ENCODE assay signal across 8 cellular contexts in genomic region chrX:15790766-15791380, GRCh38. TPM values are rescaled to one million over a fixed set of nuclear protein-coding genes. Genes with fewer than 3 reads are reported as not detected.
DNase-seq lines count a peak whose midpoint lies in the region; ATAC-seq and TF ChIP-seq lines count a peak whose summit lies in the region.

No MANE protein-coding gene starts in this region.

- no peaks in the 10 kb centered on the region for H4K20me1 ChIP-seq in SU-DHL-6 (ENCODE audit: low read depth, low read length)

- no peaks in the 10 kb centered on the region for H3K9me2 ChIP-seq in SU-DHL-6 (replicated peaks; ENCODE audit: insufficient read depth, low read length)

- H3K9ac ChIP-seq in SU-DHL-6 (ENCODE audit: low read length), result peak overlapping the region; percentile 89

- H3K9me3 ChIP-seq in SU-DHL-6 (ENCODE audit: insufficient read depth, low read length) (no peaks in the 10 kb centered on the region), right cardiac atrium (ENCODE audit: control insufficient read depth, low read length) (no peaks in the 10 kb centered on the region)

- DNase-seq in SKM-1 (lab: John Stamatoyannopoulos, UW; ENCODE audit: unreplicated experiment), result peak; percentile 4
- DNase-seq in SKM-1 treated with dmso at 0.1 percent for 144 hours (lab: John Stamatoyannopoulos, UW; ENCODE audit: unreplicated experiment), result no peak
- no peak for DNase-seq in right cardiac atrium
- DNase-seq in ureter (ENCODE audit: low spot score), result no peak
- DNase-seq in COR-L47 (lab: John Stamatoyannopoulos, UW), result no peak

- H3K27ac ChIP-seq in SU-DHL-6 (ENCODE audit: low read depth, low read length) (peak overlapping the region; percentile 78), right cardiac atrium (ENCODE audit: low read length) (peak overlapping the region; percentile 39), skin epidermis (peak overlapping the region; percentile 39 to 89 (median 80))

- H3K27me3 ChIP-seq in SU-DHL-6 (ENCODE audit: low read length) (no peaks in the 10 kb centered on the region), right cardiac atrium (ENCODE audit: control insufficient read depth, insufficient read depth) (no peaks in the 10 kb centered on the region)

- WGBS in right cardiac atrium, result 4% methylated on average over 19 of the region's 19 CpGs

- H3F3A ChIP-seq in SU-DHL-6 (ENCODE audit: insufficient read depth), result no peaks in the 10 kb centered on the region

- TF ChIP-seq CTCF in SU-DHL-6 (IDR thresholded peaks at IDR 0.05; ENCODE audit: insufficient read depth, low read length, poor library complexity, severe bottlenecking), result no peak

- peak overlapping the region; percentile 72 for H3K4me2 ChIP-seq in SU-DHL-6 (ENCODE audit: low read depth, low read length, poor library complexity, severe bottlenecking)

- H3K4me3 ChIP-seq in SU-DHL-6 (ENCODE audit: insufficient read depth, low read length, poor library complexity, severe bottlenecking), result peak overlapping the region; percentile 88
- peak overlapping the region; percentile 63 for H3K4me3 ChIP-seq in right cardiac atrium (ENCODE audit: low read length)
- H3K4me3 ChIP-seq in skin epidermis, result peak overlapping the region; percentile 44 to 83 (median 52)

- H3K36me3 ChIP-seq in SU-DHL-6 (ENCODE audit: low read length), result no peaks in the 10 kb centered on the region

- no peaks in the 10 kb centered on the region for H3K4me1 ChIP-seq in right cardiac atrium (ENCODE audit: control insufficient read depth, insufficient read depth, low read length)

- peak overlapping the region; percentile 91 for H2AFZ ChIP-seq in SU-DHL-6 (ENCODE audit: low read depth, low read length, severe bottlenecking)

- ATAC-seq in HG03097 (IDR thresholded peaks at IDR 0.05; ENCODE audit: low FRiP score, unreplicated experiment), result peak; percentile 25
- peak in 1 of 2 donors; percentile 8 for ATAC-seq in right cardiac atrium

- intact Hi-C loops in right cardiac atrium (cut with DNase I), result no loop called here

- H3K79me2 ChIP-seq in SU-DHL-6 (ENCODE audit: insufficient read depth, low read length), result peaks cover 26% of the 10 kb centered on the region; the same call in 1 of the 2 replicates

RNA-seq across cellular contexts. Expression of gene ZRSR2, which starts 0.6 kb away (rescaled TPM):
- total RNA-seq in right cardiac atrium (1 to 10 TPM; 6.8 to 9.1 (median 8.3) TPM), ureter (15.5 TPM)
- polyA plus RNA-seq in right cardiac atrium, result 13.6 TPM

RNA-seq across cellular contexts. Expression of gene CA5B, which starts 52.8 kb away (rescaled TPM):
- total RNA-seq in right cardiac atrium, result 1 to 10 TPM; 4.5 to 7.5 (median 6.6) TPM
- 2.1 TPM for polyA plus RNA-seq in right cardiac atrium
- 24.2 TPM for total RNA-seq in ureter
